ENCODE assay signal across 29 cellular contexts in the genomic region with DNA sequence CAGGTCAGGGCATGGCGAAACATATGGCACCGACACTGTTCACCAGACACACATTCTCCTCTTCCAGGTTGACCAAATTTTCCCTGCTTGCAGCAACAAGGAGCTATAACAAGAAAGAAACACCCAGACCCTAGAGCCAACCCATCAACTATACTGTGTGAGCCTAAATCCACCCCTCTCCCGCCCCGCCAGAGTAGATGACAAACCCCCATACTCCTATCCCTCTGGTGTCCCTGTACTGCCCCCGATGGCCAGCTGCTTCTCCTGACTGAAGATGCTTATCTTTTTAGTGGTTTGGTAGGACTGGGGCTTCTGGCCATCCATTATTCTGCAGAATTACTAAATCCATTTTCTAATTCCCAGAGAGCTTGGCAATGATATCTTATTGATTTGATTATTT.
DNase-seq lines count a peak whose midpoint lies in the region; ATAC-seq, FAIRE-seq and TF ChIP-seq lines count a peak whose summit lies in the region.
"Had no signal": no experiment of that assay in that cellular context is flagged by ENCODE, and none has a peak within 500 bp of the region (broad histone marks: within the 10 kb centered on the region; RNA-seq: fewer than 3 reads in every experiment).

No MANE protein-coding gene starts in this region.

- H2BK120ac ChIP-seq in mesendoderm (ENCODE audit: low read depth, low read length) = no peak overlapping the region

- no peak overlapping the region for H2AFZ ChIP-seq in Loucy (ENCODE audit: low read length)

- peaks cover 3% of the 10 kb centered on the region for H3K9me3 Mint-ChIP-seq in chondrocyte (ENCODE audit: low read depth)
- H3K9me3 Mint-ChIP-seq: activated CD4-positive, alpha-beta memory T cell treated with anti-CD3 and anti-CD28 coated beads for 36 hours; central memory CD8-positive, alpha-beta T cell; HFFc6; type B pancreatic cell had no signal

- no peak overlapping the region for H3K23ac ChIP-seq in mesendoderm (ENCODE audit: low read length)

- H3K27me3 Mint-ChIP-seq in chondrocyte (ENCODE audit: low read depth) = no peaks in the 10 kb centered on the region
- H3K27me3 Mint-ChIP-seq: activated CD4-positive, alpha-beta memory T cell treated with anti-CD3 and anti-CD28 coated beads for 36 hours; type B pancreatic cell had no signal

- peak; percentile 40 for DNase-seq in DMS 273 (lab: John Stamatoyannopoulos, UW; ENCODE audit: unreplicated experiment)
- DNase-seq in DMS 273 treated with DMSO at 0.1 percent for 48 hours (lab: John Stamatoyannopoulos, UW) = no peak
- DNase-seq in chondrocyte (ENCODE audit: low spot score) = no peak
- DNase-seq in mesendoderm = peak; percentile 61
- DNase-seq in RCC 7860 (ENCODE audit: low spot score) = no peak
- no peak for DNase-seq in activated naive CD4-positive, alpha-beta T cell (lab: John Stamatoyannopoulos, UW)
- DNase-seq: 8988T; activated CD4-positive, alpha-beta memory T cell treated with anti-CD3 and anti-CD28 coated beads for 36 hours; activated gamma-delta T cell treated with Interleukin-2 at 50 U/mL for 16 hours; activated T-cell treated with anti-CD3 and anti-CD28 coated beads for 4 hours; effector memory CD4-positive, alpha-beta T cell; heart left ventricle; HFFc6; KG1; NCI-H1105 treated with DMSO at 0.1 percent for 48 hours; NCI-H2171; ovary; PC-3; right lobe of liver; SJCRH30; stimulated activated naive CD4-positive, alpha-beta T cell treated with Interleukin-2 at 50 U/mL for 16 hours; T-helper 2 cell had no signal

- no CpG with 5 or more reads among the region's 5 CpGs for WGBS in mesendoderm (ENCODE audit: extremely low coverage, insufficient coverage, low lambda C conversion rate)

- no peaks in the 10 kb centered on the region for H3F3A ChIP-seq in Loucy (ENCODE audit: low read depth)

- peaks cover 3% of the 10 kb centered on the region for H3K4me1 Mint-ChIP-seq in chondrocyte (ENCODE audit: low read depth)
- H3K4me1 Mint-ChIP-seq: central memory CD8-positive, alpha-beta T cell had no signal

- no peaks in the 10 kb centered on the region for H3K79me2 ChIP-seq in Loucy (ENCODE audit: insufficient read depth, low read length)
- no peaks in the 10 kb centered on the region for H3K79me2 ChIP-seq in mesendoderm (ENCODE audit: control insufficient read depth, insufficient read depth, low read length)

- H4K20me1 ChIP-seq in Loucy (ENCODE audit: insufficient read depth, low read length, poor library complexity, severe bottlenecking) = no peaks in the 10 kb centered on the region

- no peak overlapping the region for H2AK5ac ChIP-seq in mesendoderm (ENCODE audit: low read length)

- no peaks in the 10 kb centered on the region for H3K9me3 ChIP-seq in Loucy (ENCODE audit: insufficient read depth, low read depth, low read length)
- H3K9me3 ChIP-seq: heart left ventricle, ovary, right lobe of liver, SJCRH30 had no signal

- ATAC-seq in HG02973 (IDR thresholded peaks at IDR 0.05; ENCODE audit: unreplicated experiment) = no peak
- ATAC-seq: PC-3, right lobe of liver had no signal

- H3K56ac ChIP-seq in mesendoderm (ENCODE audit: low read length) = no peak overlapping the region

- H2BK15ac ChIP-seq in mesendoderm (replicated peaks; ENCODE audit: low read depth) = no peak overlapping the region

- H3K9me2 ChIP-seq in Loucy (replicated peaks; ENCODE audit: low read depth, low read length) = no peaks in the 10 kb centered on the region

- H3K4me2 ChIP-seq in Loucy (ENCODE audit: low read depth, low read length, poor library complexity, severe bottlenecking) (no peak overlapping the region), mesendoderm (ENCODE audit: low read length) (no peak overlapping the region)

- H3K79me1 ChIP-seq in mesendoderm (ENCODE audit: low read length) = no peaks in the 10 kb centered on the region

- TF ChIP-seq CTCF in Loucy (conservative IDR thresholded peaks at IDR 0.05; ENCODE audit: low read length) = peak; percentile 48
- peak; percentile 40 for TF ChIP-seq CTCF in chondrocyte (IDR thresholded peaks at IDR 0.05)

- H3K4ac ChIP-seq in mesendoderm (ENCODE audit: low read depth, low read length) = no peak overlapping the region

- H3K18ac ChIP-seq in mesendoderm (ENCODE audit: low read length) = no peak overlapping the region

- no peak overlapping the region for H3K27ac ChIP-seq in mesendoderm (ENCODE audit: low read depth, low read length)
- H3K27ac ChIP-seq: C4-2B, heart left ventricle, ovary, right lobe of liver, SJCRH30 had no signal

- H3K36me3 Mint-ChIP-seq in chondrocyte (ENCODE audit: low read depth) = peaks cover 2% of the 10 kb centered on the region
- H3K36me3 Mint-ChIP-seq: activated CD4-positive, alpha-beta memory T cell treated with anti-CD3 and anti-CD28 coated beads for 36 hours; type B pancreatic cell had no signal

- no peak overlapping the region for H4K5ac ChIP-seq in mesendoderm (ENCODE audit: low read length)

- H3K27me3 ChIP-seq in Loucy (ENCODE audit: insufficient read depth, low read length, poor library complexity, severe bottlenecking) = no peaks in the 10 kb centered on the region
- no peaks in the 10 kb centered on the region for H3K27me3 ChIP-seq in mesendoderm (ENCODE audit: insufficient read depth, low read length, poor library complexity)
- H3K27me3 ChIP-seq: heart left ventricle, ovary, right lobe of liver had no signal

- H2BK5ac ChIP-seq in mesendoderm (ENCODE audit: low read length) = no peak overlapping the region

- H3K27ac Mint-ChIP-seq in chondrocyte (ENCODE audit: unreplicated experiment) = no peak overlapping the region
- H3K27ac Mint-ChIP-seq: activated CD4-positive, alpha-beta memory T cell treated with anti-CD3 and anti-CD28 coated beads for 36 hours; HFFc6; type B pancreatic cell had no signal

- H3K4me3 Mint-ChIP-seq in chondrocyte (ENCODE audit: unreplicated experiment) = no peak overlapping the region
- H3K4me3 Mint-ChIP-seq: activated CD4-positive, alpha-beta memory T cell treated with anti-CD3 and anti-CD28 coated beads for 36 hours; central memory CD8-positive, alpha-beta T cell; HFFc6; type B pancreatic cell had no signal

- FAIRE-seq in RCC 7860 (lab: Jason Lieb, UNC) = no peak
- FAIRE-seq: GM12892, islet of Langerhans had no signal

- H3K36me3 ChIP-seq in Loucy (ENCODE audit: insufficient read depth, low read length) (no peaks in the 10 kb centered on the region), mesendoderm (ENCODE audit: control insufficient read depth, insufficient read depth, low read length) (no peaks in the 10 kb centered on the region)
- H3K36me3 ChIP-seq: heart left ventricle, ovary, right lobe of liver, SJCRH30 had no signal

- H3K4me1 ChIP-seq in Loucy (ENCODE audit: insufficient read depth, low read length, poor library complexity, severe bottlenecking) (no peaks in the 10 kb centered on the region), mesendoderm (ENCODE audit: control insufficient read depth, low read depth, low read length) (no peaks in the 10 kb centered on the region)
- H3K4me1 ChIP-seq: right lobe of liver, SJCRH30 had no signal

- H4K8ac ChIP-seq in mesendoderm (ENCODE audit: low read depth, low read length) = no peak overlapping the region

- H3K4me3 ChIP-seq in Loucy (ENCODE audit: low read length, poor library complexity, severe bottlenecking) (no peak overlapping the region), mesendoderm (ENCODE audit: low read length) (no peak overlapping the region)
- H3K4me3 ChIP-seq: heart left ventricle, ovary, right lobe of liver, SJCRH30 had no signal

- H3K9ac ChIP-seq in Loucy (ENCODE audit: low read depth, low read length, poor library complexity, severe bottlenecking) = no peak overlapping the region
- no peak overlapping the region for H3K9ac ChIP-seq in mesendoderm (ENCODE audit: low read length)

Comparison
In these comparisons a context has a peak if more than half of its experiments do, and no peak if none do; other contexts are left out.
1. DNase-seq: peak in DMS 273 (single experiment) and mesendoderm (single experiment); none in DMS 273 treated with DMSO at 0.1 percent for 48 hours (single experiment), chondrocyte (single experiment), RCC 7860 (single experiment) and activated naive CD4-positive, alpha-beta T cell (0 of 4).